In the genomic region with DNA sequence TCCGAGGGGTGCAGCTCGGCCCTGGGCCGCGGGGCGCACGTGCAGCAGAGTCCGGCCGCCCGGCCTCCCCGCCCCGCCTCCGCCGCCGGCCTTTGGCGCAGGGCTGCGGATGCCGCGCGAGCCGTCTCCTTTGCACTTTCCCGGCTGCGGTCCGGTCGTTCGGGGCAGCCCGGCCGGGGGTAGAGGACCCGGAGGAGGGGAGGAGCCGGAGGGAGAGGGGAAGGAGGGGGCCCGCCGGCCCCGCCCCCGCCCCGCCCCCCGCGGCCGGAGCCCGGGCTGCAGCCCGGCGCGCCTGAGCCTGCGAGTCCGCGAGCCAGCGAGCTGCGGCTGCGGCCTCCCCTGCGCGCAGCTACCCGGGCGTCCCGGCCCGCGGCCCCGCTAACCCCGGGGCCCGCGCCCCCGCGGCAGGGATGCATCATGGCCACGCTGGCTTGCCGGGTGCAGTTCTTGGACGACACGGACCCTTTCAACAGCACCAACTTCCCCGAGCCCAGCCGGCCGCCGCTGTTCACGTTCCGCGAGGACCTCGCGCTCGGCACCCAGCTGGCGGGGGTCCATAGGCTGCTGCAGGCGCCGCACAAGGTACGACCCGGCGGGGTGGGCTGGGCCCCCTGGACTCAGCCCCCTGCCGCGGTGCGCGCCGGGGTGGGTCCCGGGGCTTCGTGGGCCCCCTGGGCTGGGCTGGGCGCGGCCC, we compare ENCODE assay signal across 8 cellular contexts. TPM values are rescaled to one million over a fixed set of nuclear protein-coding genes. Genes with fewer than 3 reads are reported as not detected.
DNase-seq lines count a peak whose midpoint lies in the region; ATAC-seq and TF ChIP-seq lines count a peak whose summit lies in the region.

A gene (plus strand): TSS at position 295 of the 694 bp plus-strand sequence. CDS start 123 bp downstream, at position 418.

- no peaks in the 10 kb centered on the region for H3K9me3 Mint-ChIP-seq in activated CD8-positive, alpha-beta T cell treated with anti-CD3 and anti-CD28 coated beads for 36 hours
- H3K9me3 Mint-ChIP-seq in neural progenitor cell: peaks cover 2% of the 10 kb centered on the region

- H3K4me1 ChIP-seq in HUES64 (ENCODE audit: insufficient read depth, low read length): 0 out of 2 replicates have a peak, but pooled peaks cover 6% of the 10 kb centered on the region
- H3K4me1 ChIP-seq in neural progenitor cell: peaks cover 26% of the 10 kb centered on the region

- H3K4me3 ChIP-seq in HUES64 (ENCODE audit: low read length): peak within 1 kb of the TSS; percentile 65
- peak within 1 kb of the TSS; percentile 90 for H3K4me3 ChIP-seq in neural progenitor cell

- POLR2A ChIA-PET in activated CD8-positive, alpha-beta T cell treated with anti-CD3 and anti-CD28 coated beads for 36 hours (lab: Charles Lee): no interaction called here

- peaks cover 4% of the 10 kb centered on the region for H3F3A ChIP-seq in neural progenitor cell (ENCODE audit: low read depth)

- peak within 1 kb of the TSS; percentile 73 for H3K9ac ChIP-seq in HUES64 (ENCODE audit: low read depth, low read length)
- H3K9ac ChIP-seq in neural progenitor cell: peak within 1 kb of the TSS; percentile 85

- no peaks in the 10 kb centered on the region for H3K36me3 Mint-ChIP-seq in activated CD8-positive, alpha-beta T cell treated with anti-CD3 and anti-CD28 coated beads for 36 hours (ENCODE audit: low read depth)
- H3K36me3 Mint-ChIP-seq in neural progenitor cell: peaks cover 9% of the 10 kb centered on the region

- CTCF ChIA-PET in activated CD8-positive, alpha-beta T cell treated with anti-CD3 and anti-CD28 coated beads for 36 hours (lab: Charles Lee): interaction anchor here (2.1 to 3.1 kb wide), 2 partner anchors 13 to 202 kb away, joined by 4 to 9 read pairs; no protein-coding TSS in a partner anchor

- WGBS in HUES64: under 1% methylated on average over 89 of the region's 89 CpGs

- peaks cover 40% of the 10 kb centered on the region for H4K20me1 ChIP-seq in neural progenitor cell (ENCODE audit: low read depth)

- DNase-seq in ELR (ENCODE audit: low read depth) (peak; percentile 86), glomerular visceral epithelial cell (ENCODE audit: extremely low spot score) (peak; percentile 91), neural progenitor cell (ENCODE audit: low spot score) (peak; percentile 94)
- DNase-seq in activated CD8-positive, alpha-beta T cell treated with anti-CD3 and anti-CD28 coated beads for 36 hours: peak; percentile 20

- H3K27ac Mint-ChIP-seq in activated CD8-positive, alpha-beta T cell treated with anti-CD3 and anti-CD28 coated beads for 36 hours: no peak within 1 kb of the TSS
- no peak within 1 kb of the TSS for H3K27ac Mint-ChIP-seq in neural progenitor cell

- H3K27ac ChIP-seq in HUES64 (ENCODE audit: low read depth, low read length) (no peak within 1 kb of the TSS), neural progenitor cell (peak within 1 kb of the TSS; percentile 90)

- H3K4me3 Mint-ChIP-seq in activated CD8-positive, alpha-beta T cell treated with anti-CD3 and anti-CD28 coated beads for 36 hours: peak within 1 kb of the TSS; percentile 25
- peak within 1 kb of the TSS; percentile 82 for H3K4me3 Mint-ChIP-seq in neural progenitor cell

- ATAC-seq in GM21447 (IDR thresholded peaks at IDR 0.05; ENCODE audit: unreplicated experiment): peak; percentile 52
- ATAC-seq in activated CD8-positive, alpha-beta T cell treated with anti-CD3 and anti-CD28 coated beads for 36 hours: peak; percentile 73
- no peak for ATAC-seq in GM21360 (IDR thresholded peaks at IDR 0.05; ENCODE audit: unreplicated experiment)
- no peak for ATAC-seq in HG03571 (IDR thresholded peaks at IDR 0.05; ENCODE audit: unreplicated experiment)

- no peak for TF ChIP-seq CTCF in activated CD8-positive, alpha-beta T cell treated with anti-CD3 and anti-CD28 coated beads for 36 hours (IDR thresholded peaks at IDR 0.05)
- no peak for TF ChIP-seq CTCF in neural progenitor cell (IDR thresholded peaks at IDR 0.05)

- H3K4me2 ChIP-seq in neural progenitor cell: peak within 1 kb of the TSS; percentile 96

- intact Hi-C loops in activated CD8-positive, alpha-beta T cell treated with anti-CD3 and anti-CD28 coated beads for 36 hours (cut with micrococcal nuclease): no loop called here

- H3K9me3 ChIP-seq in HUES64 (ENCODE audit: insufficient read depth, low read depth, low read length) (no peaks in the 10 kb centered on the region), neural progenitor cell (ENCODE audit: low read depth) (no peaks in the 10 kb centered on the region)

- H3K79me2 ChIP-seq in neural progenitor cell (ENCODE audit: low read depth): peaks cover 50% of the 10 kb centered on the region

- peak within 1 kb of the TSS; percentile 88 for H2AFZ ChIP-seq in neural progenitor cell (replicated peaks)

- no peaks in the 10 kb centered on the region for H3K4me1 Mint-ChIP-seq in activated CD8-positive, alpha-beta T cell treated with anti-CD3 and anti-CD28 coated beads for 36 hours (ENCODE audit: low read depth)
- H3K4me1 Mint-ChIP-seq in neural progenitor cell: peaks cover 16% of the 10 kb centered on the region

- H3K36me3 ChIP-seq in HUES64 (ENCODE audit: insufficient read depth, low read length) (no peaks in the 10 kb centered on the region), neural progenitor cell (no peaks in the 10 kb centered on the region)

- H3K27me3 Mint-ChIP-seq in activated CD8-positive, alpha-beta T cell treated with anti-CD3 and anti-CD28 coated beads for 36 hours: peaks cover 13% of the 10 kb centered on the region
- H3K27me3 Mint-ChIP-seq in neural progenitor cell (ENCODE audit: insufficient read depth, low read depth): peaks cover 2% of the 10 kb centered on the region

- H3K27me3 ChIP-seq in HUES64 (ENCODE audit: insufficient read depth, low read length): peaks cover 57% of the 10 kb centered on the region
- H3K27me3 ChIP-seq in neural progenitor cell: peaks cover 29% of the 10 kb centered on the region

RNA-seq across cellular contexts. Expression of the gene that starts here (rescaled TPM):
- 10.9 TPM for polyA plus RNA-seq in HUES64 (2013, experiment 1 of 2)
- 16.7 TPM for polyA plus RNA-seq in HUES64 (2013, experiment 2 of 2)
- not detected for total RNA-seq in activated CD8-positive, alpha-beta T cell treated with anti-CD3 and anti-CD28 coated beads for 36 hours
- 69.7 and 70.2 TPM in 2 replicates for total RNA-seq in neural progenitor cell (ENCODE audit: low replicate concordance)

Comparison
In these comparisons a context has a peak if more than half of its experiments do, and no peak if none do; other contexts are left out.
1. RNA of the gene that starts here (total RNA-seq): 69.7 to 70.2 TPM in neural progenitor cell; not detected in activated CD8-positive, alpha-beta T cell treated with anti-CD3 and anti-CD28 coated beads for 36 hours; every median in the first group is over 10 times any median in the second.
2. Peak in DNase-seq and ATAC-seq in activated CD8-positive, alpha-beta T cell treated with anti-CD3 and anti-CD28 coated beads for 36 hours; RNA of the gene not detected or under 1 TPM.
3. DNase-seq: peak in every context shown above with its lines; median percentile 94 in neural progenitor cell; 91 in glomerular visceral epithelial cell; 86 in ELR; 20 in activated CD8-positive, alpha-beta T cell treated with anti-CD3 and anti-CD28 coated beads for 36 hours.